In genomic region chr6:130934848-130935585, GRCh38 we compare ENCODE assay signal across 25 cellular contexts.
DNase-seq lines count a peak whose midpoint lies in the region; ATAC-seq and TF ChIP-seq lines count a peak whose summit lies in the region.
"Had no signal": no experiment of that assay in that cellular context is flagged by ENCODE, and none has a peak within 500 bp of the region (broad histone marks: within the 10 kb centered on the region; RNA-seq: fewer than 3 reads in every experiment).

No MANE protein-coding gene starts in this region.

- ATAC-seq in Right ventricle myocardium inferior (peak; percentile 35), right cardiac atrium (no peak), left ventricle myocardium superior (peak; percentile 64), lower lobe of right lung (no peak), GM19395 (IDR thresholded peaks at IDR 0.05; ENCODE audit: unreplicated experiment) (no peak)
- ATAC-seq: activated T-helper 17 cell treated with anti-CD3 and anti-CD28 coated beads, Interleukin-2, amount 50 U/mL, for 72 hours; esophagus mucosa; left lung; mucosa of descending colon; stimulated activated effector memory CD8-positive, alpha-beta T cell treated with anti-CD3 and anti-CD28 coated beads, Interleukin-12 subunit alpha, Interleukin-12 subunit beta, amount 100 ng/mL, for 72 hours; WTC11 had no signal

- H3K27ac ChIP-seq in right cardiac atrium (ENCODE audit: low read length) (no peak overlapping the region), tibial nerve (peak overlapping the region; percentile 21 to 84 (median 58)), lower lobe of right lung (no peak overlapping the region)
- H3K27ac ChIP-seq: BLaER1, left lung had no signal

- TF ChIP-seq EP300 in tibial nerve (IDR thresholded peaks at IDR 0.05): peak in 1 of 2 donors; percentile 50

- H3K36me3 ChIP-seq in tibial nerve (no peaks in the 10 kb centered on the region), lower lobe of right lung (no peaks in the 10 kb centered on the region)
- H3K36me3 ChIP-seq: left lung, MG63 had no signal

- H3K4me1 ChIP-seq in right cardiac atrium (ENCODE audit: control insufficient read depth, insufficient read depth, low read length) (peaks cover 6% of the 10 kb centered on the region), tibial nerve (peaks cover 0 to 91% (median 48%) of the 10 kb centered on the region in 4 donors), lower lobe of right lung (peaks cover 21% of the 10 kb centered on the region)
- H3K4me1 ChIP-seq: BLaER1 had no signal

- TF ChIP-seq CTCF in tibial nerve (IDR thresholded peaks at IDR 0.05) (no peak), lower lobe of right lung (IDR thresholded peaks at IDR 0.05) (no peak)

- TF ChIP-seq POLR2A in tibial nerve (IDR thresholded peaks at IDR 0.05): no peak

- no peaks in the 10 kb centered on the region for H3K9me3 ChIP-seq in right cardiac atrium (ENCODE audit: control insufficient read depth, low read length)
- no peaks in the 10 kb centered on the region for H3K9me3 ChIP-seq in tibial nerve
- H3K9me3 ChIP-seq in lower lobe of right lung: no peaks in the 10 kb centered on the region
- H3K9me3 ChIP-seq: left lung, MG63, mucosa of descending colon had no signal

- H3K27me3 ChIP-seq in right cardiac atrium (ENCODE audit: control insufficient read depth, insufficient read depth) (no peaks in the 10 kb centered on the region), tibial nerve (no peaks in the 10 kb centered on the region), lower lobe of right lung (ENCODE audit: low read depth) (no peaks in the 10 kb centered on the region)
- H3K27me3 ChIP-seq: BLaER1, left lung, MG63 had no signal

- intact Hi-C loops in Right ventricle myocardium inferior (cut with DNase I) (no loop called here), right cardiac atrium (cut with DNase I) (no loop called here), left ventricle myocardium superior (cut with micrococcal nuclease) (no loop called here), lower lobe of right lung (cut with DNase I) (no loop called here)

- no peak overlapping the region for H3K4me3 ChIP-seq in right cardiac atrium (ENCODE audit: low read length)
- no peak overlapping the region for H3K4me3 ChIP-seq in tibial nerve
- H3K4me3 ChIP-seq in lower lobe of right lung: no peak overlapping the region
- H3K4me3 ChIP-seq: BLaER1, left lung, MG63, mucosa of descending colon, skin epidermis had no signal

- 48% methylated on average over 4 of the region's 4 CpGs for WGBS in right cardiac atrium
- WGBS in tibial nerve, 2 donors: 16 to 38% methylated on average over 4 of the region's 4 CpGs

- DNase-seq in Right ventricle myocardium inferior (ENCODE audit: missing footprints) (no peak), right cardiac atrium (no peak), amniotic epithelial cell (ENCODE audit: low read depth) (peak; percentile 65), left ventricle myocardium superior (no peak), tibial nerve (ENCODE audit: low spot score in 2 of 2) (no peak), DMS53 treated with DMSO at 0.1 percent for 48 hours (lab: John Stamatoyannopoulos, UW; ENCODE audit: unreplicated experiment) (no peak), lower lobe of right lung (no peak)
- DNase-seq: 8988T; activated CD4-positive, alpha-beta T cell treated with anti-CD3 and anti-CD28 coated beads, Interleukin-2, amount 50 U/mL, for 4 hours; activated CD8-positive, alpha-beta memory T cell treated with anti-CD3 and anti-CD28 coated beads, Interleukin-2, amount 50 U/mL, for 4 hours; effector CD8-positive, alpha-beta T cell; immature natural killer cell; left lung; MG63; mucosa of descending colon; NCI-H1436; NCI-H526 treated with DMSO at 0.1 percent for 48 hours; stimulated activated CD4-positive, alpha-beta T cell treated with anti-CD3 and anti-CD28 coated beads, Interleukin-2, amount 100 ng/mL, for 24 hours had no signal

Comparison
In these comparisons a context has a peak if more than half of its experiments do, and no peak if none do; other contexts are left out.
1. ATAC-seq: peak in Right ventricle myocardium inferior (single experiment) and left ventricle myocardium superior (single experiment); none in right cardiac atrium (0 of 2), lower lobe of right lung (0 of 2) and GM19395 (single experiment).
2. H3K27ac ChIP-seq: peak in tibial nerve (4 of 4); none in right cardiac atrium (single experiment) and lower lobe of right lung (single experiment).